2 cellular contexts compared by ENCODE assay signal in the genomic region with DNA sequence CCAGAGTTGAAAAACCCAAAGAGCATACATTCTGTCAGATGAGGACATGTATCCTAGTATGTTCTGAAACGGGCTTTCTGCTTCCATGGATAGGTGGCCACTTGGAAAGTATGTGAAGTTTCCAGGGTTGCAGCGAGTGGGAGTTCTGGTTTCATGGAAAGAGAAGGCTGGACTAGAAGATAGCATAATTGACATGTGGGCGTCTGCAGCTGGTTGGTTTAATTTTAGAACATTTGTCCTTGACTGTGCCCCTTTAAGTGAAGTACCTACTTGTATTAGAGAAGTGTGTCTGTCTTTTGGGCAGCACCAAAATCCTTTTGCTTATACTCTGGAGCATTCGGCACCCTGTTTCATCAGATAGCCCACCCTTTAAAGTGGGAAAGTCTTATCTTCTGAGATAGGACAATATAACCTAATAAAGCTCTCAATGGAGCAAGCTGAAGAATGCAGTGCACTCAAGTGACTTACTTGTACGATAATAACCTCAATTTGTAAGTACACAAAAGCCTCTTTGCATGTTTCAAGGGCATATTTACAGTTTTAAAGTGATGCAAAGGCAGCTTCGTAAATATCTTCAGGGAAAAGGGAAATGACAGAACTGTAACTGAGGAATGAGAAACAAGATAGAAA.
TF ChIP-seq lines count a peak whose summit lies in the region.

No MANE protein-coding gene starts in this region.

TF ChIP-seq in HEK293, 187 proteins besides CTCF, POLR2A, EP300 and RAD21:
- TF ChIP-seq ZNF837 (tag by site-specific recombination; IDR thresholded peaks at IDR 0.05) (no peak), ZFHX2 (tag by site-specific recombination; conservative IDR thresholded peaks at IDR 0.05) (peak; percentile 88), PRDM10 (tag by site-specific recombination; IDR thresholded peaks at IDR 0.05) (peak; percentile 47; the same call in 1 of the 2 replicates), EGR2 (tag by site-specific recombination; IDR thresholded peaks at IDR 0.05; ENCODE audit: low read depth) (peak; percentile 72)

TF ChIP-seq in H1, 55 proteins besides CTCF, POLR2A, EP300 and RAD21:
- TF ChIP-seq CHD7 (IDR thresholded peaks at IDR 0.05; ENCODE audit: insufficient replicate concordance, low read length) (no peak), EGR1 (IDR thresholded peaks at IDR 0.05; ENCODE audit: borderline replicate concordance, low read depth, low read length) (no peak), SUZ12 (IDR thresholded peaks at IDR 0.05; ENCODE audit: low read length) (no peak), RXRA (IDR thresholded peaks at IDR 0.05; ENCODE audit: insufficient read depth, low read depth, low read length) (no peak), EZH2 (IDR thresholded peaks at IDR 0.05; ENCODE audit: low read depth, low read length, severe bottlenecking) (no peak), MAFK (IDR thresholded peaks at IDR 0.05; ENCODE audit: low read depth, low read length) (no peak), GABPA (IDR thresholded peaks at IDR 0.05; ENCODE audit: borderline replicate concordance, insufficient read depth, low read length) (no peak)
- TF ChIP-seq, protein P1, sequence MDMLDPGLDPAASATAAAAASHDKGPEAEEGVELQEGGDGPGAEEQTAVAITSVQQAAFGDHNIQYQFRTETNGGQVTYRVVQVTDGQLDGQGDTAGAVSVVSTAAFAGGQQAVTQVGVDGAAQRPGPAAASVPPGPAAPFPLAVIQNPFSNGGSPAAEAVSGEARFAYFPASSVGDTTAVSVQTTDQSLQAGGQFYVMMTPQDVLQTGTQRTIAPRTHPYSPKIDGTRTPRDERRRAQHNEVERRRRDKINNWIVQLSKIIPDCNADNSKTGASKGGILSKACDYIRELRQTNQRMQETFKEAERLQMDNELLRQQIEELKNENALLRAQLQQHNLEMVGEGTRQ (IDR thresholded peaks at IDR 0.05; ENCODE audit: low read length), result no peak
